In the genomic region with DNA sequence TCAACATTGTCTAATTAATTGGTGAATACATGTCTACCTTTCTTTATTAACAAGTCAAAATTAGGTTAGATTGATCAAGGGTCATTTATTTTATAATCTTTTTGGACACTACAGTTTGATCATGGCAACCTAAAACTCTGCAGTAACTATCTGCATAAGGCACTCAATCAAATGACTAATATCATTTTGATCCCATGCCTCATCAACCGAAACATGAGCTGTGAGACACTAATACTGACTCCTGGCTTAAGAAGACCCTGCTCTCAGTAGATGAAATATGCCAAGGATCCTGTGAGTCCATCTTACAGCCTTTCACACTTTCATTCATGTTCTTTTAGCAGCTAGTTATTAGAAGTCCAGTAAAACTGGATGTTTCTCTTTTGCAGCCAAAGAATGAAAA, we compare ENCODE assay signal across 25 cellular contexts.
DNase-seq lines count a peak whose midpoint lies in the region; ATAC-seq, FAIRE-seq and TF ChIP-seq lines count a peak whose summit lies in the region.
"Had no signal": no experiment of that assay in that cellular context is flagged by ENCODE, and none has a peak within 500 bp of the region (broad histone marks: within the 10 kb centered on the region; RNA-seq: fewer than 3 reads in every experiment).

No MANE protein-coding gene starts in this region.

- CTCF ChIA-PET in PC-3 (lab: Charles Lee), result no interaction called here

- no peak for TF ChIP-seq CTCF in PC-3 (conservative IDR thresholded peaks at IDR 0.05; ENCODE audit: low read depth, low read length)
- TF ChIP-seq CTCF in brain microvascular endothelial cell (IDR thresholded peaks at IDR 0.05; ENCODE audit: low read depth, low read length, missing control alignments), result no peak
- no peak for TF ChIP-seq CTCF in pancreas (IDR thresholded peaks at IDR 0.05)
- no peak for TF ChIP-seq CTCF in suprapubic skin (IDR thresholded peaks at IDR 0.05)

- H3K4me1 ChIP-seq in PC-3 (ENCODE audit: insufficient read depth, low read length), result 0 out of 2 replicates have a peak, but pooled peaks cover 3% of the 10 kb centered on the region
- H3K4me1 ChIP-seq in pancreas, result no peaks in the 10 kb centered on the region
- H3K4me1 ChIP-seq in suprapubic skin, result no peaks in the 10 kb centered on the region

- in situ Hi-C loops in brain microvascular endothelial cell (cut with HindIII; ENCODE audit: low pct_ligation_motif_present, low sequenced_read_pairs), result no loop called here

- no peak overlapping the region for H3K4me3 ChIP-seq in PC-3 (ENCODE audit: low read length)
- H3K4me3 ChIP-seq in brain microvascular endothelial cell (ENCODE audit: low read depth, low read length), result no peak overlapping the region
- H3K4me3 ChIP-seq in pancreas, result no peak overlapping the region
- H3K4me3 ChIP-seq in suprapubic skin, result no peak overlapping the region
- H3K4me3 ChIP-seq: lung had no signal

- 85 to 90% methylated on average over 1 of the region's 1 CpG for WGBS in pancreas, 2 donors
- 100% methylated on average over 1 of the region's 1 CpG for WGBS in suprapubic skin

- H3K9me3 ChIP-seq in PC-3 (ENCODE audit: low read length) (no peaks in the 10 kb centered on the region), pancreas (no peaks in the 10 kb centered on the region), suprapubic skin (no peaks in the 10 kb centered on the region)

- H3K9ac ChIP-seq in PC-3 (ENCODE audit: low read length), result no peak overlapping the region

- DNase-seq in GM03348 (ENCODE audit: low spot score) (peak; percentile 35), PC-3 (peak; percentile 62), brain microvascular endothelial cell (peak; percentile 58), kidney tubule cell (ENCODE audit: low spot score) (peak; percentile 40), NCI-H446 treated with DMSO at 0.1 percent for 48 hours (lab: John Stamatoyannopoulos, UW) (no peak), pancreas (no peak), NCI-H2081 (lab: John Stamatoyannopoulos, UW) (no peak), suprapubic skin (ENCODE audit: low spot score in 2 of 2) (no peak)
- DNase-seq: activated B cell treated with CpG ODN at 0.5 μM for 24 hours; activated CD4-positive, alpha-beta T cell treated with anti-CD3 and anti-CD28 coated beads, Interleukin-2, amount 50 U/mL, for 4 hours; activated CD8-positive, alpha-beta memory T cell treated with anti-CD3 and anti-CD28 coated beads, Interleukin-2, amount 50 U/mL, for 4 hours; activated naive CD8-positive, alpha-beta T cell treated with anti-CD3 and anti-CD28 coated beads, Interleukin-2, amount 10 ng/mL, durations not matched to agents 7 days and 5 days; CD8-positive, alpha-beta memory T cell; DMS153; kidney; MM.1S; NCI-H1436; NCI-H524 treated with DMSO at 0.1 percent for 48 hours; small intestine; stimulated activated CD4-positive, alpha-beta T cell treated with anti-CD3 and anti-CD28 coated beads, Interleukin-2, amount 100 ng/mL, for 24 hours had no signal

- H3K36me3 ChIP-seq in PC-3 (ENCODE audit: low read depth, low read length), result no peaks in the 10 kb centered on the region
- no peaks in the 10 kb centered on the region for H3K36me3 ChIP-seq in brain microvascular endothelial cell (replicated peaks)
- no peaks in the 10 kb centered on the region for H3K36me3 ChIP-seq in pancreas
- no peaks in the 10 kb centered on the region for H3K36me3 ChIP-seq in suprapubic skin

- H2AFZ ChIP-seq in PC-3 (ENCODE audit: low read length), result no peak overlapping the region

- no peak for TF ChIP-seq EP300 in suprapubic skin (IDR thresholded peaks at IDR 0.05)

- POLR2A ChIA-PET in PC-3 (lab: Charles Lee; ENCODE audit: unreplicated experiment), result no interaction called here

- no peak for FAIRE-seq in pancreas (lab: Jason Lieb, UNC)
- FAIRE-seq: endometrium, GM19239, kidney, small intestine had no signal

- H4K20me1 ChIP-seq in PC-3 (ENCODE audit: low read length), result no peaks in the 10 kb centered on the region

- intact Hi-C loops in PC-3 (cut with micrococcal nuclease), result no loop called here
- intact Hi-C loops in pancreas (cut with DNase I), result no loop called here

- no peaks in the 10 kb centered on the region for H3K79me2 ChIP-seq in PC-3 (ENCODE audit: low read length)

- no TSS peak for BruUV-seq in PC-3 (replicated peaks; lab: Mats Ljungman, UMichigan)

- H3K4me2 ChIP-seq in PC-3 (ENCODE audit: low read length), result no peak overlapping the region; the same call in 1 of the 2 replicates

- H3F3A ChIP-seq in PC-3 (ENCODE audit: low read length, unreplicated experiment), result no peaks in the 10 kb centered on the region

- ATAC-seq in PC-3, result peak; percentile 65
- no peak for ATAC-seq in pancreas
- ATAC-seq: activated T-helper 17 cell treated with anti-CD3 and anti-CD28 coated beads, Interleukin-2, amount 50 U/mL, for 72 hours had no signal

- H3K27ac ChIP-seq in PC-3 (ENCODE audit: low read length), result no peak overlapping the region
- H3K27ac ChIP-seq in brain microvascular endothelial cell, result no peak overlapping the region
- H3K27ac ChIP-seq in pancreas, result no peak overlapping the region
- H3K27ac ChIP-seq in suprapubic skin, result no peak overlapping the region
- H3K27ac ChIP-seq: HL-60 had no signal

- no peak for TF ChIP-seq POLR2A in suprapubic skin (IDR thresholded peaks at IDR 0.05)

- H3K27me3 ChIP-seq in PC-3 (ENCODE audit: low read length) (no peaks in the 10 kb centered on the region), brain microvascular endothelial cell (replicated peaks) (no peaks in the 10 kb centered on the region), pancreas (no peaks in the 10 kb centered on the region), suprapubic skin (no peaks in the 10 kb centered on the region)

- no peaks in the 10 kb centered on the region for H3K9me2 ChIP-seq in PC-3 (replicated peaks; ENCODE audit: low read length)

Comparison
In these comparisons a context has a peak if more than half of its experiments do, and no peak if none do; other contexts are left out.
1. DNase-seq: peak in GM03348 (single experiment), PC-3 (single experiment), brain microvascular endothelial cell (single experiment) and kidney tubule cell (single experiment); none in NCI-H446 treated with DMSO at 0.1 percent for 48 hours (single experiment), pancreas (0 of 6), NCI-H2081 (0 of 2) and suprapubic skin (0 of 2).